Comparison of ENCODE assay signal across 29 cellular contexts in genomic region chr3:106529738-106530137, GRCh38.
DNase-seq lines count a peak whose midpoint lies in the region; ATAC-seq lines count a peak whose summit lies in the region.
"Had no signal": no experiment of that assay in that cellular context is flagged by ENCODE, and none has a peak within 500 bp of the region (broad histone marks: within the 10 kb centered on the region; RNA-seq: fewer than 3 reads in every experiment).

No MANE protein-coding gene starts in this region.

- H3K4me1 Mint-ChIP-seq in activated CD4-positive, alpha-beta T cell treated with anti-CD3 and anti-CD28 coated beads for 36 hours, result peaks cover 42% of the 10 kb centered on the region
- H3K4me1 Mint-ChIP-seq in activated T-helper 17 cell treated with anti-CD3 and anti-CD28 coated beads, Interleukin-2, amount 50 U/mL, for 72 hours, result peaks cover 22% of the 10 kb centered on the region
- peaks cover 54% of the 10 kb centered on the region for H3K4me1 Mint-ChIP-seq in stimulated activated naive CD8-positive, alpha-beta T cell treated with anti-CD3 and anti-CD28 coated beads, Interleukin-15, Interleukin-2, amounts not matched to agents 100 ng/mL and 50 ng/mL, for 24 hours (ENCODE audit: low read depth)
- H3K4me1 Mint-ChIP-seq: GM23338 had no signal

- peaks cover 14% of the 10 kb centered on the region for H3K36me3 Mint-ChIP-seq in activated CD4-positive, alpha-beta T cell treated with anti-CD3 and anti-CD28 coated beads for 36 hours (ENCODE audit: low read depth)
- H3K36me3 Mint-ChIP-seq in activated naive CD4-positive, alpha-beta T cell treated with anti-CD3 and anti-CD28 coated beads, Interleukin-2, amount 50 U/mL, for 72 hours, result peaks cover 21 to 57% of the 10 kb centered on the region in 2 donors
- no peaks in the 10 kb centered on the region for H3K36me3 Mint-ChIP-seq in activated T-helper 17 cell treated with anti-CD3 and anti-CD28 coated beads, Interleukin-2, amount 50 U/mL, for 72 hours (ENCODE audit: low read depth)
- H3K36me3 Mint-ChIP-seq in stimulated activated naive CD8-positive, alpha-beta T cell treated with anti-CD3 and anti-CD28 coated beads, Interleukin-15, Interleukin-2, amounts not matched to agents 100 ng/mL and 50 ng/mL, for 24 hours (ENCODE audit: low read depth), result peaks cover 19% of the 10 kb centered on the region

- POLR2A ChIA-PET in activated CD4-positive, alpha-beta T cell treated with anti-CD3 and anti-CD28 coated beads for 36 hours (lab: Charles Lee), result no interaction called here

- H3K4me3 Mint-ChIP-seq in activated CD4-positive, alpha-beta T cell treated with anti-CD3 and anti-CD28 coated beads for 36 hours, result no peak overlapping the region
- no peak overlapping the region for H3K4me3 Mint-ChIP-seq in activated T-helper 17 cell treated with anti-CD3 and anti-CD28 coated beads, Interleukin-2, amount 50 U/mL, for 72 hours
- H3K4me3 Mint-ChIP-seq in stimulated activated naive CD8-positive, alpha-beta T cell treated with anti-CD3 and anti-CD28 coated beads, Interleukin-15, Interleukin-2, amounts not matched to agents 100 ng/mL and 50 ng/mL, for 24 hours, result no peak overlapping the region
- H3K4me3 Mint-ChIP-seq: CD14-positive monocyte; CD8-positive, alpha-beta memory T cell; GM23338; H9 had no signal

- intact Hi-C loops in activated CD4-positive, alpha-beta T cell treated with anti-CD3 and anti-CD28 coated beads for 36 hours (cut with DNase I, micrococcal nuclease), result loop anchor here (1.0 to 5.0 kb wide), 4 partner anchors 55 to 105 kb away; no protein-coding TSS in a partner anchor

- CTCF ChIA-PET in activated CD4-positive, alpha-beta T cell treated with anti-CD3 and anti-CD28 coated beads for 36 hours (lab: Charles Lee), result no interaction called here

- H3K9me3 Mint-ChIP-seq in activated CD4-positive, alpha-beta T cell treated with anti-CD3 and anti-CD28 coated beads for 36 hours (ENCODE audit: low read depth), result peaks cover 24% of the 10 kb centered on the region
- H3K9me3 Mint-ChIP-seq in activated naive CD4-positive, alpha-beta T cell treated with anti-CD3 and anti-CD28 coated beads, Interleukin-2, amount 50 U/mL, for 72 hours, result peaks cover 18 to 33% of the 10 kb centered on the region in 2 donors
- H3K9me3 Mint-ChIP-seq in activated T-helper 17 cell treated with anti-CD3 and anti-CD28 coated beads, Interleukin-2, amount 50 U/mL, for 72 hours, result peaks cover 7% of the 10 kb centered on the region
- H3K9me3 Mint-ChIP-seq in stimulated activated naive CD8-positive, alpha-beta T cell treated with anti-CD3 and anti-CD28 coated beads, Interleukin-15, Interleukin-2, amounts not matched to agents 100 ng/mL and 50 ng/mL, for 24 hours, result peaks cover 27% of the 10 kb centered on the region

- peak; percentile 71 for ATAC-seq in activated CD4-positive, alpha-beta T cell treated with anti-CD3 and anti-CD28 coated beads for 36 hours
- peak; percentile 3 to 78 for ATAC-seq in activated naive CD4-positive, alpha-beta T cell treated with anti-CD3 and anti-CD28 coated beads, Interleukin-2, amount 50 U/mL, for 72 hours
- peak; percentile 66 for ATAC-seq in activated T-helper 17 cell treated with anti-CD3 and anti-CD28 coated beads, Interleukin-2, amount 50 U/mL, for 72 hours (replicated peaks)
- ATAC-seq in HG02642 (IDR thresholded peaks at IDR 0.05; ENCODE audit: poor library complexity, unreplicated experiment), result no peak
- ATAC-seq: GM23338 had no signal

- no peak for DNase-seq in activated CD4-positive, alpha-beta T cell treated with anti-CD3 and anti-CD28 coated beads for 36 hours
- no peak for DNase-seq in activated CD4-positive, alpha-beta T cell treated with anti-CD3 and anti-CD28 coated beads, Interleukin-2, amount 50 U/mL, for 48 hours
- no peak for DNase-seq in activated naive CD4-positive, alpha-beta T cell treated with anti-CD3 and anti-CD28 coated beads, Interleukin-2, amount 50 U/mL, for 72 hours (ENCODE audit: low spot score in 2 of 2)
- DNase-seq in activated naive CD4-positive, alpha-beta T cell (lab: John Stamatoyannopoulos, UW), result no peak
- no peak for DNase-seq in medulla oblongata (ENCODE audit: extremely low spot score)
- DNase-seq: 8988T; ACHN; BE2C; Calu3; CD8-positive, alpha-beta memory T cell; DMS79 treated with DMSO at 0.1 percent for 48 hours; GF-D8; H9; Karpas-422; NCI-H1092; NCI-H1417 treated with DMSO at 0.1 percent for 48 hours; NCI-H187; NCI-H2081 treated with DMSO at 0.1 percent for 48 hours; NCI-H2171; NCI-H226; NCI-H510A; NCI-H69; Right ventricle myocardium superior; RPMI8226 had no signal

- no peak overlapping the region for H3K27ac Mint-ChIP-seq in activated CD4-positive, alpha-beta T cell treated with anti-CD3 and anti-CD28 coated beads for 36 hours
- no peak overlapping the region for H3K27ac Mint-ChIP-seq in activated naive CD4-positive, alpha-beta T cell treated with anti-CD3 and anti-CD28 coated beads, Interleukin-2, amount 50 U/mL, for 72 hours
- peak overlapping the region; percentile 21 for H3K27ac Mint-ChIP-seq in activated T-helper 17 cell treated with anti-CD3 and anti-CD28 coated beads, Interleukin-2, amount 50 U/mL, for 72 hours
- H3K27ac Mint-ChIP-seq in stimulated activated naive CD8-positive, alpha-beta T cell treated with anti-CD3 and anti-CD28 coated beads, Interleukin-15, Interleukin-2, amounts not matched to agents 100 ng/mL and 50 ng/mL, for 24 hours, result peak overlapping the region; percentile 19
- H3K27ac Mint-ChIP-seq: CD14-positive monocyte; CD8-positive, alpha-beta memory T cell; GM23338; H9 had no signal

- peaks cover 1% of the 10 kb centered on the region for H3K27me3 Mint-ChIP-seq in activated CD4-positive, alpha-beta T cell treated with anti-CD3 and anti-CD28 coated beads for 36 hours
- no peaks in the 10 kb centered on the region for H3K27me3 Mint-ChIP-seq in activated T-helper 17 cell treated with anti-CD3 and anti-CD28 coated beads, Interleukin-2, amount 50 U/mL, for 72 hours
- H3K27me3 Mint-ChIP-seq in stimulated activated naive CD8-positive, alpha-beta T cell treated with anti-CD3 and anti-CD28 coated beads, Interleukin-15, Interleukin-2, amounts not matched to agents 100 ng/mL and 50 ng/mL, for 24 hours, result no peaks in the 10 kb centered on the region
- H3K27me3 Mint-ChIP-seq: CD8-positive, alpha-beta memory T cell had no signal

Comparison
In these comparisons a context has a peak if more than half of its experiments do, and no peak if none do; other contexts are left out.
1. H3K27ac Mint-ChIP-seq: peak in activated T-helper 17 cell treated with anti-CD3 and anti-CD28 coated beads, Interleukin-2, amount 50 U/mL, for 72 hours (single experiment) and stimulated activated naive CD8-positive, alpha-beta T cell treated with anti-CD3 and anti-CD28 coated beads, Interleukin-15, Interleukin-2, amounts not matched to agents 100 ng/mL and 50 ng/mL, for 24 hours (single experiment); none in activated CD4-positive, alpha-beta T cell treated with anti-CD3 and anti-CD28 coated beads for 36 hours (single experiment) and activated naive CD4-positive, alpha-beta T cell treated with anti-CD3 and anti-CD28 coated beads, Interleukin-2, amount 50 U/mL, for 72 hours (0 of 2).